In genomic region chrX:112867570-112867969, GRCh38 we compare ENCODE assay signal across 11 cellular contexts. TPM values are rescaled to one million over a fixed set of nuclear protein-coding genes. Genes with fewer than 3 reads are reported as not detected.
A peak's percentile ranks its signal among the peaks of the same experiment; 100 is the strongest.
DNase-seq lines count a peak whose midpoint lies in the region; ATAC-seq, FAIRE-seq and TF ChIP-seq lines count a peak whose summit lies in the region.
"Had no signal": no experiment of that assay in that cellular context is flagged by ENCODE, and none has a peak within 500 bp of the region (broad histone marks: within the 10 kb centered on the region; RNA-seq: fewer than 3 reads in every experiment).

No MANE protein-coding gene starts in this region.

- DNase-seq in NCI-H510A treated with DMSO at 0.1 percent for 48 hours (lab: John Stamatoyannopoulos, UW): peak; percentile 22
- DNase-seq in NCI-H510A (lab: John Stamatoyannopoulos, UW): no peak
- peak; percentile 1 for DNase-seq in NAMALWA (ENCODE audit: low spot score)
- no peak for DNase-seq in pancreas
- DNase-seq in hepatic stellate cell (ENCODE audit: low spot score): no peak
- no peak for DNase-seq in activated naive CD4-positive, alpha-beta T cell treated with Interleukin-2 at 50 U/mL for 16 hours
- no peak for DNase-seq in A673 (ENCODE audit: low spot score)
- DNase-seq: effector CD4-positive, alpha-beta T cell; NCI-H1048 had no signal

- H3K36me3 ChIP-seq in pancreas: no peaks in the 10 kb centered on the region
- H3K36me3 ChIP-seq in A673 (ENCODE audit: insufficient read depth, low read length, poor library complexity, severe bottlenecking): no peaks in the 10 kb centered on the region

- H3K27me3 ChIP-seq in pancreas: peaks cover 0 to 7% (median 0%) of the 10 kb centered on the region in 4 donors
- no peaks in the 10 kb centered on the region for H3K27me3 ChIP-seq in A673 (replicated peaks; ENCODE audit: insufficient read depth, low read depth, low read length, poor library complexity)

- 51 to 79% methylated on average over 2 of the region's 2 CpGs for WGBS in pancreas, 2 donors

- POLR2A ChIA-PET in A673 (lab: Charles Lee; ENCODE audit: low non-redundant PET): no interaction called here

- intact Hi-C loops in pancreas (cut with DNase I) (no loop called here), A673 (cut with micrococcal nuclease; ENCODE audit: unreplicated experiment) (no loop called here)

- CTCF ChIA-PET in A673 (lab: Charles Lee): no interaction called here

- no TSS peak for BruUV-seq in A673 (replicated peaks; lab: Mats Ljungman, UMichigan)

- H3K4me1 ChIP-seq in pancreas: no peaks in the 10 kb centered on the region
- H3K4me1 ChIP-seq in A673 (ENCODE audit: insufficient read depth, low read length, poor library complexity, severe bottlenecking): no peaks in the 10 kb centered on the region

- H3K4me3 ChIP-seq in pancreas (no peak overlapping the region), A673 (ENCODE audit: low read depth, low read length, poor library complexity, severe bottlenecking) (no peak overlapping the region)

- H3K9me3 ChIP-seq in pancreas (no peaks in the 10 kb centered on the region), A673 (ENCODE audit: low read depth, low read length, poor library complexity, severe bottlenecking) (no peaks in the 10 kb centered on the region)

- H3K27ac ChIP-seq in pancreas (no peak overlapping the region), A673 (ENCODE audit: low read depth, low read length, poor library complexity, severe bottlenecking) (no peak overlapping the region)

- TF ChIP-seq CTCF in pancreas (IDR thresholded peaks at IDR 0.05): peak in 1 of 4 donors; percentile 9
- no peak for TF ChIP-seq CTCF in A673 (conservative IDR thresholded peaks at IDR 0.05; ENCODE audit: low read depth, low read length)

- ATAC-seq in HG02759 (IDR thresholded peaks at IDR 0.05; ENCODE audit: unreplicated experiment) (peak; percentile 73), pancreas (peak in 3 of 4 donors; percentile 29 to 48 (median 37))
- ATAC-seq: Panc1 had no signal

- FAIRE-seq in pancreas (lab: Jason Lieb, UNC): no peak

RNA-seq across cellular contexts. Expression of gene AMOT, which starts 26.9 kb away (rescaled TPM):
- total RNA-seq in pancreas (10 to 100 TPM in 1 of 6 donors, 1 to 10 TPM in 5; 4.5 to 14.4 (median 5.7) TPM), A673 (2021) (2.1 and 2.6 TPM in 2 replicates)
- polyA plus RNA-seq in pancreas: 1 to 10 TPM; 1.1 to 2.8 TPM

Comparison
In these comparisons a context has a peak if more than half of its experiments do, and no peak if none do; other contexts are left out.
1. DNase-seq: peak in NCI-H510A treated with DMSO at 0.1 percent for 48 hours (single experiment) and NAMALWA (single experiment); none in NCI-H510A (single experiment), pancreas (0 of 6), hepatic stellate cell (single experiment), activated naive CD4-positive, alpha-beta T cell treated with Interleukin-2 at 50 U/mL for 16 hours (single experiment) and A673 (single experiment).